Comparison of ENCODE assay signal across 8 cellular contexts in the genomic region with DNA sequence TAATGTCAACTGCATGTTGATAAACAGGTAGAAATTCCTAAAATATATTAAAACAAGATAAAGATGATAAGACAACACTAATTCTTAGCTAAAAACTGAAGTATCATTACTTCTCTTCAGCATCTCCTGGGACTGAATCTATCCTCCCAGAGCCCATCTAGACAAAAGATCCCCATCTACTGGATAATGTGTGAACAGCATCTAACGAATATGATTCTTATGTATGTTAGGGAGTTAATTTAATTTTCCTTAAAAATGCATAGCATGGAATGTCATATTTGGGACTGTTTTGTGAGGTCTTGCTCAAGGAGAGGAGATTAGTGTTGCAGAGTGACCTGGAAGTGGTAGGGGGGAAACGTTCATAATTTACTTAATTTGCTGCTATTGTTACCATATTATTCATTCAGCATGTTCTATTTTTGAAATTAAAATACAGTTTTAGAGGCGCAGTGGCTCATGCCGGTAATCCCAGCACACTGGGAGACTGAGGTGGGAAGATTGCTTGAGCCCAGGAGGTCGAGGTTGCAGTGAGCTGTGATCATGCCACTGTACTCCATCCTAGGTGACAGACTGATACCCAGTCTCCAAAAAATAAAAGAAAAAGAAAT.
DNase-seq lines count a peak whose midpoint lies in the region; ATAC-seq and TF ChIP-seq lines count a peak whose summit lies in the region.

No MANE protein-coding gene starts in this region.

- intact Hi-C loops in IMR-90 (cut with micrococcal nuclease): loop anchor here (5.0 to 10.0 kb wide), 4 partner anchors 210 to 1000 kb away; no protein-coding TSS in a partner anchor

- in situ Hi-C loops in IMR-90 (cut with MboI; ENCODE audit: low sequenced_read_pairs): no loop called here

- H3K14ac ChIP-seq in IMR-90 (replicated peaks; ENCODE audit: low read depth, low read length): no peak overlapping the region

- dilution Hi-C loops in IMR-90 (cut with HindIII; ENCODE audit: low sequenced_read_pairs, unreplicated experiment): no loop called here

- no peak overlapping the region for H2AK5ac ChIP-seq in IMR-90 (ENCODE audit: low read depth, low read length)

- peak; percentile 78 for TF ChIP-seq RAD21 in IMR-90 (IDR thresholded peaks at IDR 0.05; ENCODE audit: low read length)

- no peaks in the 10 kb centered on the region for H3K9me1 ChIP-seq in IMR-90 (ENCODE audit: insufficient read depth, low read length)

- ATAC-seq in GM19035 (IDR thresholded peaks at IDR 0.05; ENCODE audit: unreplicated experiment) (peak; percentile 71), IMR-90 (ENCODE audit: low read depth) (peak; percentile 85), GM19455 (IDR thresholded peaks at IDR 0.05; ENCODE audit: unreplicated experiment) (no peak), HG03108 (IDR thresholded peaks at IDR 0.05; ENCODE audit: unreplicated experiment) (no peak)

- H3K4me3 ChIP-seq in BE2C (ENCODE audit: low read depth, low read length) (no peak overlapping the region), IMR-90 (ENCODE audit: insufficient read depth, low read depth, low read length) (no peak overlapping the region), WI38 (ENCODE audit: low read depth, low read length) (no peak overlapping the region)

- H3K27ac ChIP-seq in IMR-90 (ENCODE audit: insufficient read depth, low read length): no peak overlapping the region

- H4K20me1 ChIP-seq in IMR-90 (ENCODE audit: insufficient read depth, low read length): no peaks in the 10 kb centered on the region

- H2BK120ac ChIP-seq in IMR-90 (ENCODE audit: low read depth, low read length): no peak overlapping the region

- DNase-seq in BE2C (no peak), IMR-90 (peak; percentile 67), iPS-NIHi7 (ENCODE audit: extremely low spot score) (peak; percentile 52), T1000 (lab: John Stamatoyannopoulos, UW) (no peak)

- H3K18ac ChIP-seq in IMR-90 (ENCODE audit: low read depth, low read length): no peak overlapping the region

- no peak overlapping the region for H2AFZ ChIP-seq in IMR-90 (replicated peaks; ENCODE audit: low read length, poor library complexity)

- H4K8ac ChIP-seq in IMR-90 (ENCODE audit: low read depth in 2 of 2, low read length in 2 of 2): no peak overlapping the region

- TF ChIP-seq CTCF in BE2C (IDR thresholded peaks at IDR 0.05; ENCODE audit: low read depth, low read length) (peak; percentile 63), IMR-90 (conservative IDR thresholded peaks at IDR 0.05; ENCODE audit: low read depth, low read length) (peak; percentile 75), WI38 (IDR thresholded peaks at IDR 0.05; ENCODE audit: low read depth, low read length) (peak; percentile 28)

- H2BK5ac ChIP-seq in IMR-90 (ENCODE audit: low read depth, low read length, poor library complexity, severe bottlenecking): no peak overlapping the region

- no peak overlapping the region for H3K23ac ChIP-seq in IMR-90 (ENCODE audit: low read depth, low read length)

- no peak overlapping the region for H3K4me2 ChIP-seq in IMR-90 (ENCODE audit: low read depth, low read length)

- H3K4me1 ChIP-seq in BE2C: no peaks in the 10 kb centered on the region
- peaks cover 1% of the 10 kb centered on the region; the same call in 1 of the 2 replicates for H3K4me1 ChIP-seq in IMR-90 (ENCODE audit: control insufficient read depth, insufficient read depth, low read length)

- BruUV-seq in IMR-90 (replicated peaks; lab: Mats Ljungman, UMichigan): no TSS peak

- no peak overlapping the region for H3K56ac ChIP-seq in IMR-90 (ENCODE audit: extremely low read depth, insufficient read depth, low read length)

- no peak overlapping the region for H4K5ac ChIP-seq in IMR-90 (ENCODE audit: low read depth, low read length)

- no peak overlapping the region for H4K91ac ChIP-seq in IMR-90 (ENCODE audit: insufficient read depth, low read depth, low read length)

- no peak overlapping the region for H2AK9ac ChIP-seq in IMR-90 (replicated peaks; ENCODE audit: low read depth, low read length, poor library complexity)

- H3K9me3 ChIP-seq in BE2C: no peaks in the 10 kb centered on the region
- no peaks in the 10 kb centered on the region for H3K9me3 ChIP-seq in IMR-90 (ENCODE audit: control insufficient read depth, insufficient read depth, low read length)

- H3K4ac ChIP-seq in IMR-90 (ENCODE audit: low read depth, low read length): no peak overlapping the region

- H2BK20ac ChIP-seq in IMR-90 (ENCODE audit: low read depth, low read length): no peak overlapping the region

- no peak overlapping the region for H2BK15ac ChIP-seq in IMR-90 (ENCODE audit: low read depth, low read length)

- H3K9ac ChIP-seq in IMR-90 (ENCODE audit: low read depth, low read length): no peak overlapping the region

- H3K36me3 ChIP-seq in BE2C (no peaks in the 10 kb centered on the region), IMR-90 (ENCODE audit: control insufficient read depth, insufficient read depth, low read length) (no peaks in the 10 kb centered on the region)

- TF ChIP-seq POLR2A in IMR-90 (IDR thresholded peaks at IDR 0.05; ENCODE audit: low read depth, low read length): no peak

- POLR2A ChIA-PET in IMR-90 (lab: Charles Lee; ENCODE audit: unreplicated experiment): no interaction called here

- H3K79me1 ChIP-seq in IMR-90 (ENCODE audit: low read depth in 1 of 2, low read length in 2 of 2): 0 out of 4 replicates have a peak, but pooled peaks cover 0 to 2% of the 10 kb centered on the region in 2 experiments

- WGBS in IMR-90 (ENCODE audit: extremely low coverage in 2 of 2, insufficient read length in 1 of 2), 2 experiments: no CpG with 5 or more reads among the region's 5 CpGs

- no peaks in the 10 kb centered on the region for H3K27me3 ChIP-seq in BE2C
- no peaks in the 10 kb centered on the region for H3K27me3 ChIP-seq in IMR-90 (ENCODE audit: control insufficient read depth, insufficient read depth, low read length)

- CTCF ChIA-PET in IMR-90 (lab: Yijun Ruan, JAX): interaction anchor here (0.6 to 1.3 kb wide), 6 partner anchors 11 to 941 kb away, joined by 3 to 7 read pairs (median 4); no protein-coding TSS in a partner anchor

TF ChIP-seq in IMR-90, 13 proteins besides CTCF, POLR2A, EP300 and RAD21:
- TF ChIP-seq SMC3 (IDR thresholded peaks at IDR 0.05; ENCODE audit: low read depth, low read length): peak; percentile 82
- TF ChIP-seq CEBPB (IDR thresholded peaks at IDR 0.05; ENCODE audit: low read depth, low read length): no peak

Comparison
In these comparisons a context has a peak if more than half of its experiments do, and no peak if none do; other contexts are left out.
1. DNase-seq: peak in IMR-90 (single experiment) and iPS-NIHi7 (single experiment); none in BE2C (single experiment) and T1000 (single experiment).
2. ATAC-seq: peak in GM19035 (single experiment) and IMR-90 (single experiment); none in GM19455 (single experiment) and HG03108 (single experiment).
3. Peak in every context shown above with its lines, with median percentiles within 50 percentile points of each other: CTCF ChIP-seq.